In the genomic region with DNA sequence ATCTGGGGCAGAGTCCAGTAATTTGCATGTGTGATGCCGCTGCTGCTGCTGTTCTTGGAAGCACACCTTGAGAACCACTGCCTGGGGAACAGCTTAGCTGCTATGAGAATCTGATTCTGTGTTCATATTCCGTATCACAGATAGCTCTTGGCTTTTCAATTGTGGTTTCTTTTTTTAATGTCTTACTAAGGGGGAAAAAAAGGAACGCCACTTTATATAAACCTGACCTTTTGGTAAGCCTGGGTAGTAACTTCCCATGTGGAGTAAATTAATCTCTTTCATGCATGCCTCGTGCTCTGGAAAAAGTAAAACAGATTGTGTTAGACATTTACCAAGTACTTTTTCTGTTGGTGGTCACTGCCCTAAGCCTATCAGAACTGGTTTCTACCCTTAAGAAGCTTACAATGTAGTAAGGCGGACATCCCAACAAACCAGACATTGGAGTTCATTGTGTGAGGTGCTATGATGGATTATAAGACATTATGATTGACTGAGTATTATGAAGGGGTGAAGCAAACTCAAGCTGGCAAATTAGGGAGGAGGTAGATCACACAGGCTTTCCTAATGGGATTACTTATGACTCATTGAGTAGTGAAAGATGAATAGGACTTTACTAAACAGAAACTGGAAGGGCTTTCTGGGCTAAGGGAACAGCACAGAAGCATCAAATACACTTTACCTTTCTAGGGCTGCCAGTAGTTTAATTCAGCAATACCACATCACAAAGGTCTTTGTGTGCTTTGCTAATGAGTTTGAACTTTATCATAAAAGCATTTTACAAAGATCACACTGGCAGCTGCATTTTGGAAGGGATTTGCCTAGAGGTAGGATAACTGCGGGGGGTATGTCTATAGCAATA, we compare ENCODE assay signal across 12 cellular contexts.
DNase-seq lines count a peak whose midpoint lies in the region; ATAC-seq, FAIRE-seq and TF ChIP-seq lines count a peak whose summit lies in the region.
"Had no signal": no experiment of that assay in that cellular context is flagged by ENCODE, and none has a peak within 500 bp of the region (broad histone marks: within the 10 kb centered on the region; RNA-seq: fewer than 3 reads in every experiment).

No MANE protein-coding gene starts in this region.

- TF ChIP-seq CTCF in CD4-positive, alpha-beta T cell (IDR thresholded peaks at IDR 0.05), result no peak
- no peak for TF ChIP-seq CTCF in astrocyte (IDR thresholded peaks at IDR 0.05; ENCODE audit: insufficient read depth, low read depth, low read length)
- TF ChIP-seq CTCF in mesothelial cell of epicardium (IDR thresholded peaks at IDR 0.05; ENCODE audit: unreplicated experiment), result no peak

- H2AFZ ChIP-seq in astrocyte (ENCODE audit: low read depth, low read length), result no peak overlapping the region

- H3K27me3 Mint-ChIP-seq in CD4-positive, alpha-beta T cell, result no peaks in the 10 kb centered on the region
- H3K27me3 Mint-ChIP-seq in astrocyte (ENCODE audit: low read depth, unreplicated experiment) (no peaks in the 10 kb centered on the region), mesothelial cell of epicardium (ENCODE audit: low read depth) (no peaks in the 10 kb centered on the region)

- intact Hi-C loops in CD4-positive, alpha-beta T cell (cut with DNase I, micrococcal nuclease), result loop anchor here in 1 of 2 experiments (5.0 kb wide), 1 partner anchor 36 kb away; no protein-coding TSS in a partner anchor

- no peaks in the 10 kb centered on the region for H3K9me3 Mint-ChIP-seq in CD4-positive, alpha-beta T cell
- H3K9me3 Mint-ChIP-seq in astrocyte (ENCODE audit: unreplicated experiment) (no peaks in the 10 kb centered on the region), mesothelial cell of epicardium (no peaks in the 10 kb centered on the region)

- POLR2A ChIA-PET in CD4-positive, alpha-beta T cell (lab: Charles Lee), result interaction anchor here (0.6 to 3.2 kb wide), 6 partner anchors 8 to 36 kb away, joined by 3 to 13 read pairs (median 4); no protein-coding TSS in a partner anchor

- H3K4me1 ChIP-seq in astrocyte (ENCODE audit: insufficient read depth, low read length), result peaks cover 11% of the 10 kb centered on the region

- H3K36me3 ChIP-seq in astrocyte (ENCODE audit: insufficient read depth, low read length), result no peaks in the 10 kb centered on the region

- peak; percentile 35 for ATAC-seq in CD4-positive, alpha-beta T cell (ENCODE audit: poor library complexity)

- no peaks in the 10 kb centered on the region for H3K27me3 ChIP-seq in CD4-positive, alpha-beta T cell (ENCODE audit: control insufficient read depth, insufficient read depth, low read length)
- no peaks in the 10 kb centered on the region for H3K27me3 ChIP-seq in astrocyte (ENCODE audit: insufficient read depth, low read length)

- H3K36me3 Mint-ChIP-seq in CD4-positive, alpha-beta T cell (ENCODE audit: low read depth), result peaks cover 41% of the 10 kb centered on the region
- H3K36me3 Mint-ChIP-seq in astrocyte (ENCODE audit: low read depth, unreplicated experiment), result peaks cover 1% of the 10 kb centered on the region
- peaks cover 2% of the 10 kb centered on the region for H3K36me3 Mint-ChIP-seq in mesothelial cell of epicardium

- H3K27ac ChIP-seq in CD4-positive, alpha-beta T cell (ENCODE audit: low read depth, low read length), result peak overlapping the region; percentile 30
- no peak overlapping the region for H3K27ac ChIP-seq in astrocyte (ENCODE audit: low read depth, low read length)

- peaks cover 60% of the 10 kb centered on the region for H3K79me2 ChIP-seq in astrocyte (ENCODE audit: insufficient read depth, low read length)

- peak overlapping the region; percentile 18 for H3K4me3 Mint-ChIP-seq in CD4-positive, alpha-beta T cell
- no peak overlapping the region for H3K4me3 Mint-ChIP-seq in astrocyte (ENCODE audit: unreplicated experiment)
- H3K4me3 Mint-ChIP-seq in mesothelial cell of epicardium, result no peak overlapping the region

- peak; percentile 13 for FAIRE-seq in HTR-8/SVneo (lab: Jason Lieb, UNC)
- FAIRE-seq in astrocyte (lab: Jason Lieb, UNC), result no peak

- H3K9me3 ChIP-seq in CD4-positive, alpha-beta T cell (ENCODE audit: control insufficient read depth, low read length), result no peaks in the 10 kb centered on the region
- no peaks in the 10 kb centered on the region for H3K9me3 ChIP-seq in astrocyte (ENCODE audit: insufficient read depth, low read depth, low read length)

- peak overlapping the region; percentile 2 for H3K4me2 ChIP-seq in astrocyte (ENCODE audit: low read length)

- H3K4me3 ChIP-seq in astrocyte (ENCODE audit: insufficient read depth, low read depth, low read length), result no peak overlapping the region
- H3K4me3 ChIP-seq: skin epidermis had no signal

- peaks cover 70% of the 10 kb centered on the region for H3K4me1 Mint-ChIP-seq in CD4-positive, alpha-beta T cell (ENCODE audit: low read depth)
- H3K4me1 Mint-ChIP-seq in astrocyte (ENCODE audit: low read depth, unreplicated experiment) (peaks cover 40% of the 10 kb centered on the region), mesothelial cell of epicardium (peaks cover 67% of the 10 kb centered on the region)

- CTCF ChIA-PET in CD4-positive, alpha-beta T cell (lab: Charles Lee), result interaction anchor here (0.7 to 2.9 kb wide), 4 partner anchors 9 to 65 kb away, joined by 3 to 15 read pairs (median 4); a partner anchor contains a TSS

- H3K9ac ChIP-seq in astrocyte (ENCODE audit: low read length), result no peak overlapping the region

- H4K20me1 ChIP-seq in astrocyte (ENCODE audit: insufficient read depth, low read length), result peaks cover 11% of the 10 kb centered on the region

- DNase-seq in CD4-positive, alpha-beta T cell, result no peak
- DNase-seq in HTR-8/SVneo (ENCODE audit: insufficient read length, low spot score) (no peak), astrocyte (ENCODE audit: low read depth) (peak; percentile 76), mesothelial cell of epicardium (ENCODE audit: low spot score in 2 of 2, unreplicated experiment in 2 of 2) (no peak), globus pallidus (ENCODE audit: low spot score) (no peak), medulla oblongata (ENCODE audit: extremely low spot score) (no peak), NOMO-1 treated with DMSO at 0.1 percent for 48 hours (lab: John Stamatoyannopoulos, UW; ENCODE audit: unreplicated experiment) (no peak)
- no peak for DNase-seq in NK-92 treated with Interleukin-12 subunit alpha and Interleukin-12 subunit beta, amount 100 ng/mL, for 24 hours (lab: John Stamatoyannopoulos, UW)
- DNase-seq: effector memory CD4-positive, alpha-beta T cell; NCI-H1105; SHP77 treated with DMSO at 0.1 percent for 48 hours had no signal

- H3K27ac Mint-ChIP-seq in CD4-positive, alpha-beta T cell, result peak overlapping the region; percentile 48
- H3K27ac Mint-ChIP-seq in astrocyte (ENCODE audit: unreplicated experiment), result peak overlapping the region; percentile 56
- H3K27ac Mint-ChIP-seq in mesothelial cell of epicardium, result peak overlapping the region; percentile 78
